1 cellular context compared by ENCODE assay signal in genomic region chr18:55419939-55420664, GRCh38.
TF ChIP-seq lines count a peak whose summit lies in the region.

No MANE protein-coding gene starts in this region.

TF ChIP-seq in liver, 16 proteins besides CTCF, POLR2A, EP300 and RAD21 (continued from another document):
- no peak for TF ChIP-seq ZBTB33 (IDR thresholded peaks at IDR 0.05)
- TF ChIP-seq ATF3 (IDR thresholded peaks at IDR 0.05): no peak
- no peak for TF ChIP-seq HNF4A (conservative IDR thresholded peaks at IDR 0.05)
- no peak for TF ChIP-seq YY1 (IDR thresholded peaks at IDR 0.05)
- no peak for TF ChIP-seq NR2F2 (IDR thresholded peaks at IDR 0.05)
- TF ChIP-seq REST (IDR thresholded peaks at IDR 0.05): no peak
